ENCODE assay signal across 10 cellular contexts in genomic region chr2:25453199-25453903, GRCh38.
DNase-seq lines count a peak whose midpoint lies in the region; ATAC-seq and TF ChIP-seq lines count a peak whose summit lies in the region.
"Had no signal": no experiment of that assay in that cellular context is flagged by ENCODE, and none has a peak within 500 bp of the region (broad histone marks: within the 10 kb centered on the region; RNA-seq: fewer than 3 reads in every experiment).

No MANE protein-coding gene starts in this region.

- H3K4me2 ChIP-seq in MM.1S (ENCODE audit: low read depth, low read length) (peak overlapping the region; percentile 38), mesenchymal stem cell (ENCODE audit: low read length, poor library complexity, severe bottlenecking) (no peak overlapping the region)

- WGBS in mesenchymal stem cell = 87% methylated on average over 3 of the region's 3 CpGs

- TF ChIP-seq CTCF in MM.1S (IDR thresholded peaks at IDR 0.05; ENCODE audit: low read length) (no peak), upper lobe of right lung (IDR thresholded peaks at IDR 0.05) (no peak)

- H3K4me1 ChIP-seq in MM.1S (ENCODE audit: low read length) (peaks cover 7% of the 10 kb centered on the region; the same call in 1 of the 2 replicates), mesenchymal stem cell (ENCODE audit: control insufficient read depth, insufficient read depth, low read depth, low read length) (no peaks in the 10 kb centered on the region), upper lobe of right lung (no peaks in the 10 kb centered on the region)
- H3K4me1 ChIP-seq: left lung had no signal

- ATAC-seq in GM18499 (IDR thresholded peaks at IDR 0.05; ENCODE audit: insufficient read depth, unreplicated experiment) (peak; percentile 69), GM21529 (IDR thresholded peaks at IDR 0.05; ENCODE audit: unreplicated experiment) (peak; percentile 91), upper lobe of right lung (no peak), left lobe of liver (no peak)
- ATAC-seq: left lung had no signal

- no peaks in the 10 kb centered on the region for H4K20me1 ChIP-seq in MM.1S (ENCODE audit: insufficient read depth, low read length)

- H2AK5ac ChIP-seq in mesenchymal stem cell (ENCODE audit: low read length, severe bottlenecking) = no peak overlapping the region

- H4K91ac ChIP-seq in mesenchymal stem cell (ENCODE audit: low read length) = no peak overlapping the region

- DNase-seq in MM.1S = peak; percentile 24
- no peak for DNase-seq in mesenchymal stem cell
- DNase-seq in AML-193 (lab: John Stamatoyannopoulos, UW) = no peak
- no peak for DNase-seq in upper lobe of right lung
- DNase-seq in left lobe of liver (ENCODE audit: low spot score) = no peak
- DNase-seq in NCI-H1092 treated with DMSO at 0.1 percent for 48 hours (lab: John Stamatoyannopoulos, UW) = no peak
- DNase-seq: left lung, NCI-H69 had no signal

- H2AFZ ChIP-seq in MM.1S (ENCODE audit: low read length) (peak overlapping the region; percentile 24; the same call in 1 of the 2 replicates), mesenchymal stem cell (ENCODE audit: low read depth, low read length) (no peak overlapping the region)

- H3K14ac ChIP-seq in mesenchymal stem cell (ENCODE audit: low read length in 2 of 2) = no peak overlapping the region

- H3K27ac ChIP-seq in MM.1S (ENCODE audit: low read length) (peak overlapping the region; percentile 50; the same call in 1 of the 2 replicates), mesenchymal stem cell (ENCODE audit: low read length, poor library complexity, severe bottlenecking) (no peak overlapping the region), upper lobe of right lung (no peak overlapping the region)
- H3K27ac ChIP-seq: left lung had no signal

- H3K4ac ChIP-seq in mesenchymal stem cell (ENCODE audit: low read depth in 1 of 2, low read length in 2 of 2) = no peak overlapping the region

- H3K23ac ChIP-seq in mesenchymal stem cell (ENCODE audit: low read length in 2 of 2) = no peak overlapping the region

- H3K9me2 ChIP-seq in MM.1S (replicated peaks; ENCODE audit: insufficient read depth, low read length) = no peaks in the 10 kb centered on the region

- intact Hi-C loops in upper lobe of right lung (cut with DNase I) = no loop called here

- H3F3A ChIP-seq in MM.1S (ENCODE audit: insufficient read depth, low read length) = no peaks in the 10 kb centered on the region

- H2BK12ac ChIP-seq in mesenchymal stem cell (ENCODE audit: low read length in 2 of 2) = no peak overlapping the region

- peak overlapping the region; percentile 34 for H2BK120ac ChIP-seq in mesenchymal stem cell (ENCODE audit: low read depth, low read length)

- H3K18ac ChIP-seq in mesenchymal stem cell (ENCODE audit: low read depth in 1 of 2, low read length in 2 of 2) = no peak overlapping the region

- no peak overlapping the region for H3K4me3 ChIP-seq in MM.1S (ENCODE audit: low read length)
- no peak overlapping the region for H3K4me3 ChIP-seq in mesenchymal stem cell (ENCODE audit: insufficient read depth in 1 of 2, low read depth in 1 of 2, low read length in 2 of 2)
- no peak overlapping the region for H3K4me3 ChIP-seq in upper lobe of right lung
- H3K4me3 ChIP-seq: left lung had no signal

- H3K27me3 ChIP-seq in MM.1S (replicated peaks; ENCODE audit: insufficient read depth, low read length) (no peaks in the 10 kb centered on the region), mesenchymal stem cell (ENCODE audit: control insufficient read depth in 1 of 2, insufficient read depth in 1 of 2, low read length in 2 of 2) (no peaks in the 10 kb centered on the region), upper lobe of right lung (no peaks in the 10 kb centered on the region)
- H3K27me3 ChIP-seq: left lung had no signal

- H3K36me3 ChIP-seq in MM.1S (replicated peaks; ENCODE audit: insufficient read depth, low read length) (no peaks in the 10 kb centered on the region), mesenchymal stem cell (ENCODE audit: control insufficient read depth in 1 of 2, insufficient read depth in 2 of 2, low read depth in 1 of 2, low read length in 2 of 2) (no peaks in the 10 kb centered on the region), upper lobe of right lung (no peaks in the 10 kb centered on the region)
- H3K36me3 ChIP-seq: left lung had no signal

- H2BK15ac ChIP-seq in mesenchymal stem cell (ENCODE audit: low read depth, poor library complexity, severe bottlenecking) = no peak overlapping the region

- no peak overlapping the region for H4K8ac ChIP-seq in mesenchymal stem cell (ENCODE audit: low read length)

- no peaks in the 10 kb centered on the region for H3K9me3 ChIP-seq in MM.1S (replicated peaks; ENCODE audit: insufficient read depth, low read length)
- H3K9me3 ChIP-seq in mesenchymal stem cell (ENCODE audit: control insufficient read depth, low read length) = no peaks in the 10 kb centered on the region
- no peaks in the 10 kb centered on the region for H3K9me3 ChIP-seq in upper lobe of right lung
- H3K9me3 ChIP-seq: left lung had no signal

- H3K9ac ChIP-seq in MM.1S (ENCODE audit: low read length) = no peak overlapping the region
- peak overlapping the region; percentile 57 for H3K9ac ChIP-seq in mesenchymal stem cell (ENCODE audit: low read length)

- H2BK5ac ChIP-seq in mesenchymal stem cell (ENCODE audit: low read depth, low read length, poor library complexity, severe bottlenecking) = no peak overlapping the region

- no peaks in the 10 kb centered on the region for H3K79me1 ChIP-seq in mesenchymal stem cell (replicated peaks; ENCODE audit: low read length, poor library complexity, severe bottlenecking)

- no peaks in the 10 kb centered on the region for H3K79me2 ChIP-seq in MM.1S (ENCODE audit: low read length)

Comparison
In these comparisons a context has a peak if more than half of its experiments do, and no peak if none do; other contexts are left out.
1. ATAC-seq: peak in GM18499 (single experiment) and GM21529 (single experiment); none in upper lobe of right lung (single experiment) and left lobe of liver (single experiment).